ENCODE assay signal across 13 cellular contexts in the genomic region with DNA sequence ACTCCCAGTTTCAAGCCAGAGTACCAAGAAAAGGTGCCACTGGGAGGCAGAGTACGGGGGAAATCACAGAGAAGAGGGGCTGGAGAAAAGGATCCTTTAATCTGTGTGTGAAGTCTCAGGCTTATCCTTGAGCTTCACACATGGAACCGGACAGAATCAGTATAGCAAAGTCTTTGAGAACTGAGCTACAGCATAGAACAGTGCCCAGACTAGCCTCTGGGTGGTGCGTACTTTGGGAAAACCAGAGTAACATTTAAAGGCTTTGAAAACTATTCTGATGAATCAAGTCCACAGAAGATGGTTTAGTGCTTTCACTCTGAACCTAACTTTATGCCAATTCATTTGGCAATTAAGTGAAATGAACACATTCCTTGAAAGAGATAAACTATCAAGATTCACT.
DNase-seq lines count a peak whose midpoint lies in the region; ATAC-seq and TF ChIP-seq lines count a peak whose summit lies in the region.
"Had no signal": no experiment of that assay in that cellular context is flagged by ENCODE, and none has a peak within 500 bp of the region (broad histone marks: within the 10 kb centered on the region; RNA-seq: fewer than 3 reads in every experiment).

No MANE protein-coding gene starts in this region.

- H3K4me1 ChIP-seq in A673 (ENCODE audit: insufficient read depth, low read length, poor library complexity, severe bottlenecking) (no peaks in the 10 kb centered on the region), H9 (ENCODE audit: insufficient read depth, low read length) (peaks cover 3% of the 10 kb centered on the region; the same call in 1 of the 2 replicates), adrenal gland (replicated peaks in 1 of 2) (peaks cover 23 to 39% of the 10 kb centered on the region in 2 donors), foreskin keratinocyte (peaks cover 12% of the 10 kb centered on the region), esophagus muscularis mucosa (peaks cover 0 to 2% (median 0%) of the 10 kb centered on the region in 4 donors)

- H3K4me2 ChIP-seq in H9 (ENCODE audit: insufficient read depth, insufficient read length, low read length): no peak overlapping the region

- H3K27me3 ChIP-seq in A673 (replicated peaks; ENCODE audit: insufficient read depth, low read depth, low read length, poor library complexity): no peaks in the 10 kb centered on the region
- H3K27me3 ChIP-seq in H9 (ENCODE audit: insufficient read depth, low read length): no peaks in the 10 kb centered on the region
- H3K27me3 ChIP-seq in adrenal gland: no peaks in the 10 kb centered on the region
- no peaks in the 10 kb centered on the region for H3K27me3 ChIP-seq in foreskin keratinocyte
- H3K27me3 ChIP-seq in esophagus muscularis mucosa: no peaks in the 10 kb centered on the region

- H3K4me1 Mint-ChIP-seq in H9: peaks cover 9 to 10% of the 10 kb centered on the region in 2 experiments

- H2AFZ ChIP-seq in H9 (ENCODE audit: low read length): no peak overlapping the region

- H4K8ac ChIP-seq in H9 (replicated peaks; ENCODE audit: insufficient read length, low read depth, low read length): no peak overlapping the region

- no peak for TF ChIP-seq EP300 in esophagus muscularis mucosa (IDR thresholded peaks at IDR 0.05)

- H3K36me3 Mint-ChIP-seq in H9 (ENCODE audit: insufficient read depth in 1 of 3, low read depth in 3 of 3): peaks cover 5 to 8% (median 7%) of the 10 kb centered on the region in 3 experiments; a peak in 5 of 7 replicates

- H3K56ac ChIP-seq in H9 (ENCODE audit: insufficient read length, low read depth, low read length): no peak overlapping the region

- CTCF ChIA-PET in A673 (lab: Charles Lee): no interaction called here

- no peak overlapping the region for H3K4me3 Mint-ChIP-seq in H9
- H3K4me3 Mint-ChIP-seq: activated CD4-positive, alpha-beta memory T cell treated with anti-CD3 and anti-CD28 coated beads for 36 hours; activated naive CD4-positive, alpha-beta T cell treated with anti-CD3 and anti-CD28 coated beads, Interleukin-2, amount 10 ng/mL, durations not matched to agents 7 days and 5 days; CD4-positive, alpha-beta T cell had no signal

- no CpG with 5 or more reads among the region's 3 CpGs for WGBS in H9 (ENCODE audit: extremely low coverage, insufficient read length, low lambda C conversion rate)
- WGBS in adrenal gland, 4 donors: 81 to 91% (median 84%) methylated on average over 3 of the region's 3 CpGs
- 87% methylated on average over 3 of the region's 3 CpGs for WGBS in esophagus muscularis mucosa

- H3K18ac ChIP-seq in H9 (ENCODE audit: insufficient read length, low read depth, low read length): no peak overlapping the region

- H3K27me3 Mint-ChIP-seq in H9 (ENCODE audit: low read depth): no peaks in the 10 kb centered on the region
- H3K27me3 Mint-ChIP-seq: activated CD4-positive, alpha-beta memory T cell treated with anti-CD3 and anti-CD28 coated beads for 36 hours; activated naive CD4-positive, alpha-beta T cell treated with anti-CD3 and anti-CD28 coated beads, Interleukin-2, amount 10 ng/mL, durations not matched to agents 7 days and 5 days; CD4-positive, alpha-beta T cell had no signal

- no peak for DNase-seq in A673 (ENCODE audit: low spot score)
- no peak for DNase-seq in H9
- no peak for DNase-seq in adrenal gland
- DNase-seq in foreskin keratinocyte: peak in 1 of 2 donors; percentile 51
- no peak for DNase-seq in activated T-cell treated with anti-CD3 and anti-CD28 coated beads for 4 hours
- DNase-seq in esophagus muscularis mucosa (ENCODE audit: extremely low spot score): no peak
- DNase-seq: activated CD4-positive, alpha-beta memory T cell treated with anti-CD3 and anti-CD28 coated beads for 36 hours; activated naive CD4-positive, alpha-beta T cell treated with anti-CD3 and anti-CD28 coated beads, Interleukin-2, amount 10 ng/mL, durations not matched to agents 7 days and 5 days; CD4-positive, alpha-beta T cell; NCI-H526 treated with DMSO at 0.1 percent for 48 hours had no signal

- intact Hi-C loops in A673 (cut with micrococcal nuclease; ENCODE audit: unreplicated experiment): no loop called here
- intact Hi-C loops in adrenal gland (cut with DNase I): no loop called here
- intact Hi-C loops in esophagus muscularis mucosa (cut with DNase I): no loop called here

- H4K5ac ChIP-seq in H9 (ENCODE audit: insufficient read length, low read depth, low read length): no peak overlapping the region

- H3K14ac ChIP-seq in H9 (ENCODE audit: insufficient read depth, low read length): no peak overlapping the region

- no peak overlapping the region for H3K9ac ChIP-seq in H9 (ENCODE audit: extremely low read depth, insufficient read length, low read length)

- no peak overlapping the region for H4K91ac ChIP-seq in H9 (ENCODE audit: insufficient read length, low read depth, low read length)

- no peak overlapping the region for H3K27ac ChIP-seq in A673 (ENCODE audit: low read depth, low read length, poor library complexity, severe bottlenecking)
- H3K27ac ChIP-seq in H9 (ENCODE audit: insufficient read length, low read depth, low read length): no peak overlapping the region
- no peak overlapping the region for H3K27ac ChIP-seq in adrenal gland
- no peak overlapping the region for H3K27ac ChIP-seq in foreskin keratinocyte
- H3K27ac ChIP-seq in esophagus muscularis mucosa (replicated peaks in 1 of 4): no peak overlapping the region
- H3K27ac ChIP-seq: SK-N-MC had no signal

- POLR2A ChIA-PET in A673 (lab: Charles Lee; ENCODE audit: low non-redundant PET): no interaction called here

- H3K36me3 ChIP-seq in A673 (ENCODE audit: insufficient read depth, low read length, poor library complexity, severe bottlenecking): no peaks in the 10 kb centered on the region
- H3K36me3 ChIP-seq in adrenal gland (replicated peaks in 1 of 2): no peaks in the 10 kb centered on the region
- no peaks in the 10 kb centered on the region for H3K36me3 ChIP-seq in esophagus muscularis mucosa

- no peaks in the 10 kb centered on the region for H3K79me1 ChIP-seq in H9 (ENCODE audit: insufficient read depth, low read depth, low read length, poor library complexity, severe bottlenecking)

- H3K79me2 ChIP-seq in H9 (ENCODE audit: insufficient read depth, low read length): no peaks in the 10 kb centered on the region

- H3K4me3 ChIP-seq in A673 (ENCODE audit: low read depth, low read length, poor library complexity, severe bottlenecking) (no peak overlapping the region), adrenal gland (no peak overlapping the region), esophagus muscularis mucosa (no peak overlapping the region)
- H3K4me3 ChIP-seq: SK-N-MC had no signal

- ATAC-seq in foreskin keratinocyte (peak; percentile 21), GM21526 (IDR thresholded peaks at IDR 0.05; ENCODE audit: low FRiP score, unreplicated experiment) (no peak), HG03280 (IDR thresholded peaks at IDR 0.05; ENCODE audit: unreplicated experiment) (no peak)

- peaks cover 9 to 10% of the 10 kb centered on the region in 2 experiments for H3K9me3 Mint-ChIP-seq in H9

- no peak overlapping the region for H2BK15ac ChIP-seq in H9 (ENCODE audit: low read depth, low read length)

- no peak overlapping the region for H2BK120ac ChIP-seq in H9 (ENCODE audit: low read depth, low read length, poor library complexity, severe bottlenecking)

- no peak overlapping the region for H3K27ac Mint-ChIP-seq in H9
- H3K27ac Mint-ChIP-seq: activated CD4-positive, alpha-beta memory T cell treated with anti-CD3 and anti-CD28 coated beads for 36 hours; activated naive CD4-positive, alpha-beta T cell treated with anti-CD3 and anti-CD28 coated beads, Interleukin-2, amount 10 ng/mL, durations not matched to agents 7 days and 5 days; CD4-positive, alpha-beta T cell had no signal

- H3T11ph ChIP-seq in H9 (ENCODE audit: low read length): no peak overlapping the region

- no peak overlapping the region for H3K23ac ChIP-seq in H9 (ENCODE audit: insufficient read length, low read depth, low read length)

- no peak for TF ChIP-seq POLR2A in adrenal gland (IDR thresholded peaks at IDR 0.05)
- TF ChIP-seq POLR2A in esophagus muscularis mucosa (IDR thresholded peaks at IDR 0.05; ENCODE audit: low read depth): no peak

- peaks cover 6% of the 10 kb centered on the region for H3K9me3 ChIP-seq in A673 (ENCODE audit: low read depth, low read length, poor library complexity, severe bottlenecking)
- no peaks in the 10 kb centered on the region for H3K9me3 ChIP-seq in H9 (ENCODE audit: control insufficient read depth, low read depth, low read length)
- H3K9me3 ChIP-seq in adrenal gland (replicated peaks in 1 of 3): no peaks in the 10 kb centered on the region
- no peaks in the 10 kb centered on the region for H3K9me3 ChIP-seq in esophagus muscularis mucosa

- BruUV-seq in A673 (replicated peaks; lab: Mats Ljungman, UMichigan): no TSS peak

- no peak overlapping the region for H3K4ac ChIP-seq in H9 (ENCODE audit: low read depth, low read length)

- no peaks in the 10 kb centered on the region for H4K20me1 ChIP-seq in H9 (ENCODE audit: control insufficient read depth, insufficient read depth, insufficient read length)

- H2BK20ac ChIP-seq in H9 (ENCODE audit: low read depth, low read length, poor library complexity, severe bottlenecking): no peak overlapping the region

- no peak overlapping the region for H2BK12ac ChIP-seq in H9 (ENCODE audit: insufficient read length, low read depth, low read length)

- no peak overlapping the region for H2AK5ac ChIP-seq in H9 (ENCODE audit: insufficient read length, low read length)

- H2BK5ac ChIP-seq in H9 (ENCODE audit: insufficient read length, low read length): no peak overlapping the region

- no peaks in the 10 kb centered on the region for H3K23me2 ChIP-seq in H9 (ENCODE audit: insufficient read length, low read depth, low read length, poor library complexity, severe bottlenecking)

- TF ChIP-seq CTCF in A673 (conservative IDR thresholded peaks at IDR 0.05; ENCODE audit: low read depth, low read length): peak; percentile 20; the same call in 1 of the 2 replicates
- TF ChIP-seq CTCF in H9 (conservative IDR thresholded peaks at IDR 0.05): peak; percentile 40; the same call in 2 of the 3 replicates
- TF ChIP-seq CTCF in adrenal gland (IDR thresholded peaks at IDR 0.05): peak in 4 of 6 experiments; percentile 8 to 33 (median 21)
- peak; percentile 55 for TF ChIP-seq CTCF in foreskin keratinocyte (conservative IDR thresholded peaks at IDR 0.05)
- no peak for TF ChIP-seq CTCF in esophagus muscularis mucosa (IDR thresholded peaks at IDR 0.05)

Comparison
In these comparisons a context has a peak if more than half of its experiments do, and no peak if none do; other contexts are left out.
1. CTCF ChIP-seq: peak in A673 (single experiment), H9 (single experiment), adrenal gland (4 of 6) and foreskin keratinocyte (single experiment); none in esophagus muscularis mucosa (0 of 3).